In the genomic region with DNA sequence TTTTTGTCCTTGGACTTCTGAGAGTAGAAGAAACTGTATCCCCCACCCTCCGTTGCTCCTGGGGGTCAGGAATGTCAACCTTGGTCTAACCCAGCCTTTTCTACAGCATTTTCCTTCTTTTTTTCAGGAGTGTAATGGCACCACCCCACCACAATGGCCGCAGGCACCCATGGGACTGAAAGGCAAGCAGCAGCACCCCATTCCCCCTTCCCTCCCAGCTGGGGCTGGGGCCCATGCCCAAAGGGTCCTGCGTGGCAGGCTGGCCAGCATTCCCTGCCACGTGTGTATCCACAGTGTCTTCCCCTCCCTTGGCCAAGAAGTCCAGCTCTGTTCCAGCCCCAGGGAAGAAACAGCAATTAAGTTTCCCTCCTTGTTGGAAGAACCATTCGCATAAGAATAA, we compare ENCODE assay signal across 8 cellular contexts.
"Had no signal": no experiment of that assay in that cellular context is flagged by ENCODE, and none has a peak within 500 bp of the region (broad histone marks: within the 10 kb centered on the region; RNA-seq: fewer than 3 reads in every experiment).

No MANE protein-coding gene starts in this region.

- ATAC-seq: GM23338, HCT116, HepG2 had no signal

- H3K27ac ChIP-seq: HL-60 had no signal

- H3K9me3 ChIP-seq: HAP-1 had no signal

- H3K4me2 ChIP-seq: GM23338 had no signal

- H2AFZ ChIP-seq: GM23338 had no signal

- FAIRE-seq: HepG2 had no signal

- H3K36me3 ChIP-seq: HAP-1 had no signal

- H3K4me1 ChIP-seq: HAP-1 had no signal

- H3K4me3 ChIP-seq: GM23338, HAP-1 had no signal

- DNase-seq: H7, HFFc6, KBM-7 had no signal
